12 cellular contexts compared by ENCODE assay signal in genomic region chr22:39431821-39432251, GRCh38. TPM values are rescaled to one million over a fixed set of nuclear protein-coding genes. Genes with fewer than 3 reads are reported as not detected.
A peak's percentile ranks its signal among the peaks of the same experiment; 100 is the strongest.
DNase-seq lines count a peak whose midpoint lies in the region; ATAC-seq, FAIRE-seq and TF ChIP-seq lines count a peak whose summit lies in the region.
"Had no signal": no experiment of that assay in that cellular context is flagged by ENCODE, and none has a peak within 500 bp of the region (broad histone marks: within the 10 kb centered on the region; RNA-seq: fewer than 3 reads in every experiment).

No MANE protein-coding gene starts in this region.

- no peaks in the 10 kb centered on the region for H3K79me2 ChIP-seq in astrocyte (ENCODE audit: insufficient read depth, low read length)

- H3K4me3 ChIP-seq in astrocyte (ENCODE audit: insufficient read depth, low read depth, low read length) (no peak overlapping the region), gastroesophageal sphincter (no peak overlapping the region), vagina (no peak overlapping the region)

- ATAC-seq in gastroesophageal sphincter = peak; percentile 64

- no peak for TF ChIP-seq EP300 in gastroesophageal sphincter (IDR thresholded peaks at IDR 0.05)

- H3K27me3 ChIP-seq in astrocyte (ENCODE audit: insufficient read depth, low read length) (no peaks in the 10 kb centered on the region), gastroesophageal sphincter (no peaks in the 10 kb centered on the region), vagina (no peaks in the 10 kb centered on the region)

- WGBS in gastroesophageal sphincter (ENCODE audit: low coverage in 1 of 2), 2 donors = 28% methylated on average over 5 of the region's 8 CpGs; no CpG with 5 or more reads in 1 of the 2 donors

- peak overlapping the region; percentile 65 for H3K9ac ChIP-seq in astrocyte (ENCODE audit: low read length)

- TF ChIP-seq POLR2A in gastroesophageal sphincter (IDR thresholded peaks at IDR 0.05) (no peak), vagina (IDR thresholded peaks at IDR 0.05) (no peak)

- H2AFZ ChIP-seq in astrocyte (ENCODE audit: low read depth, low read length) = no peak overlapping the region

- H3K27ac ChIP-seq in astrocyte (ENCODE audit: low read depth, low read length) (peak overlapping the region; percentile 71), gastroesophageal sphincter (peak overlapping the region in 3 of 4 donors; percentile 76 to 85 (median 77)), vagina (peak overlapping the region; percentile 86)

- H3K9me3 Mint-ChIP-seq in astrocyte (ENCODE audit: unreplicated experiment) (no peaks in the 10 kb centered on the region), osteocyte (ENCODE audit: unreplicated experiment) (no peaks in the 10 kb centered on the region)

- H3K4me3 Mint-ChIP-seq in astrocyte (ENCODE audit: unreplicated experiment) = no peak overlapping the region
- H3K4me3 Mint-ChIP-seq in osteocyte (ENCODE audit: unreplicated experiment) = peak overlapping the region; percentile 22

- H3K4me1 Mint-ChIP-seq in astrocyte (ENCODE audit: low read depth, unreplicated experiment) (peaks cover 3% of the 10 kb centered on the region), osteocyte (ENCODE audit: unreplicated experiment) (peaks cover 72% of the 10 kb centered on the region)

- DNase-seq in astrocyte (ENCODE audit: low read depth) (peak; percentile 13), osteocyte (ENCODE audit: extremely low spot score, unreplicated experiment) (no peak), vagina (ENCODE audit: extremely low spot score in 2 of 2) (no peak), HK-2 (ENCODE audit: unreplicated experiment) (no peak), retina (no peak), OCI-M1 (lab: John Stamatoyannopoulos, UW) (no peak)
- DNase-seq: activated CD4-positive, alpha-beta T cell treated with anti-CD3 and anti-CD28 coated beads for 1 hour; activated effector memory CD4-positive, alpha-beta T cell treated with Interleukin-2 at 50 U/mL for 16 hours; effector CD4-positive, alpha-beta T cell; NCI-H510A treated with DMSO at 0.1 percent for 48 hours had no signal

- H3K36me3 ChIP-seq in astrocyte (ENCODE audit: insufficient read depth, low read length) (no peaks in the 10 kb centered on the region), gastroesophageal sphincter (peaks cover 0 to 86% of the 10 kb centered on the region in 2 donors), vagina (peaks cover 0 to 39% of the 10 kb centered on the region in 2 donors)

- H3K27me3 Mint-ChIP-seq in astrocyte (ENCODE audit: low read depth, unreplicated experiment) (no peaks in the 10 kb centered on the region), osteocyte (ENCODE audit: unreplicated experiment) (no peaks in the 10 kb centered on the region)

- FAIRE-seq in astrocyte (lab: Jason Lieb, UNC) = no peak
- FAIRE-seq: urothelium cell line had no signal

- peaks cover 8% of the 10 kb centered on the region for H3K36me3 Mint-ChIP-seq in astrocyte (ENCODE audit: low read depth, unreplicated experiment)
- H3K36me3 Mint-ChIP-seq in osteocyte (ENCODE audit: unreplicated experiment) = peaks cover 5% of the 10 kb centered on the region

- H3K9me3 ChIP-seq in astrocyte (ENCODE audit: insufficient read depth, low read depth, low read length) (no peaks in the 10 kb centered on the region), gastroesophageal sphincter (no peaks in the 10 kb centered on the region), vagina (no peaks in the 10 kb centered on the region)

- intact Hi-C loops in vagina (cut with DNase I) = no loop called here

- peak overlapping the region; percentile 44 for H3K4me2 ChIP-seq in astrocyte (ENCODE audit: low read length)

- TF ChIP-seq CTCF in astrocyte (IDR thresholded peaks at IDR 0.05; ENCODE audit: insufficient read depth, low read depth, low read length) = no peak
- no peak for TF ChIP-seq CTCF in gastroesophageal sphincter (IDR thresholded peaks at IDR 0.05)
- TF ChIP-seq CTCF in osteocyte (IDR thresholded peaks at IDR 0.05) = no peak
- no peak for TF ChIP-seq CTCF in vagina (IDR thresholded peaks at IDR 0.05)

- no peaks in the 10 kb centered on the region for H4K20me1 ChIP-seq in astrocyte (ENCODE audit: insufficient read depth, low read length)

- no peak overlapping the region for H3K27ac Mint-ChIP-seq in astrocyte (ENCODE audit: unreplicated experiment)
- H3K27ac Mint-ChIP-seq in osteocyte (ENCODE audit: unreplicated experiment) = peak overlapping the region; percentile 90

- peaks cover 27% of the 10 kb centered on the region for H3K4me1 ChIP-seq in astrocyte (ENCODE audit: insufficient read depth, low read length)
- H3K4me1 ChIP-seq in gastroesophageal sphincter = peaks cover 0 to 33% (median 13%) of the 10 kb centered on the region in 3 donors
- peaks cover 19% of the 10 kb centered on the region for H3K4me1 ChIP-seq in vagina

RNA-seq across cellular contexts. Expression of gene MGAT3, which starts 25.0 kb away (rescaled TPM):
- total RNA-seq in astrocyte (7.9 and 9.7 TPM in 2 replicates), gastroesophageal sphincter (1 to 10 TPM; 2.6 to 3.9 (median 2.9) TPM), osteocyte (9.4 and 10.9 TPM in 2 replicates), vagina (0.98 TPM)

RNA-seq across cellular contexts. Expression of gene TAB1, which starts 32.3 kb away (rescaled TPM):
- total RNA-seq in astrocyte (13.4 and 13.8 TPM in 2 replicates), gastroesophageal sphincter (10 to 100 TPM; 20.6 to 29.0 (median 23.8) TPM), osteocyte (30.6 and 30.7 TPM in 2 replicates), vagina (25.5 TPM)
